17 cellular contexts compared by ENCODE assay signal in the genomic region with DNA sequence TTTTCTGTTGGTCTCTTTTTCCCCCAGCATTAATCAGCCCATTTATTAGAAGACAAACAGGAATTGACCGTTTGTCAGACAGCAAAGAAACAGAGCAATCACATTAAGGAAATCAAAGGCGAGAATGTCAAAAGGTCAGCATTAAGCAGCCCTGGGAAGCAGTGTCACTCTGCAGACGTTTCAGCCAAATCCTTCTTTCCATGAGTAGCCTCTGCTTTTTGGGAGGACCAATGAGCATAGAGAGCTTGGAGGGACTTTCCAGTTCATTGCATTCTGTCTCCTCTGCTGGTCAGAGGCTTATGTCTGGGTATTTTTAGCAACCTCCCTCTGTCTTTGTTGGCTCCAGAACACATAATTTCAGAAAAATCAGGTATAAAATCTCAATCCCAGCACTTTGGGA.
DNase-seq lines count a peak whose midpoint lies in the region; ATAC-seq and TF ChIP-seq lines count a peak whose summit lies in the region.
"Had no signal": no experiment of that assay in that cellular context is flagged by ENCODE, and none has a peak within 500 bp of the region (broad histone marks: within the 10 kb centered on the region; RNA-seq: fewer than 3 reads in every experiment).

No MANE protein-coding gene starts in this region.

- H3K9me3 ChIP-seq in heart right ventricle (peaks cover 0 to 3% (median 0%) of the 10 kb centered on the region in 11 donors), ectodermal cell (ENCODE audit: control insufficient read depth, low read length) (no peaks in the 10 kb centered on the region), mesodermal cell (ENCODE audit: control insufficient read depth, low read length) (peaks cover under 1% of the 10 kb centered on the region), tibial nerve (peaks cover 0 to 2% (median 0%) of the 10 kb centered on the region in 4 donors)
- no peaks in the 10 kb centered on the region for H3K9me3 ChIP-seq in effector memory CD4-positive, alpha-beta T cell (ENCODE audit: control insufficient read depth, low read length)
- H3K9me3 ChIP-seq: A549, upper lobe of right lung had no signal

- 11 to 20% methylated on average over 3 of the region's 3 CpGs for WGBS in heart right ventricle, 2 donors
- WGBS in ectodermal cell, 2 experiments, result 10 to 14% methylated on average over 3 of the region's 3 CpGs
- WGBS in mesodermal cell (ENCODE audit: insufficient coverage in 2 of 2), 2 experiments, result 29 to 36% methylated on average over 2 to 3 of the region's 3 CpGs
- 0 to 6% methylated on average over 3 of the region's 3 CpGs for WGBS in tibial nerve, 2 donors

- no peak for TF ChIP-seq POLR2A in tibial nerve (IDR thresholded peaks at IDR 0.05)

- H3K27ac ChIP-seq in heart right ventricle (peak overlapping the region in 9 of 10 donors; percentile 20 to 85 (median 78)), ectodermal cell (ENCODE audit: insufficient read depth, low read depth, low read length, poor library complexity, severe bottlenecking) (peak overlapping the region; percentile 86), mesodermal cell (ENCODE audit: low read depth, low read length, severe bottlenecking) (peak overlapping the region; percentile 53), tibial nerve (peak overlapping the region; percentile 4 to 79 (median 62))
- H3K27ac ChIP-seq in effector memory CD4-positive, alpha-beta T cell (ENCODE audit: insufficient read depth, low read length, poor library complexity, severe bottlenecking), result no peak overlapping the region
- H3K27ac ChIP-seq: A549, PC-9, upper lobe of right lung had no signal

- H3K36me3 ChIP-seq in heart right ventricle (no peaks in the 10 kb centered on the region), ectodermal cell (ENCODE audit: control insufficient read depth, insufficient read depth, low read length) (peaks cover 1% of the 10 kb centered on the region), mesodermal cell (ENCODE audit: control insufficient read depth, insufficient read depth, low read length) (no peaks in the 10 kb centered on the region), tibial nerve (no peaks in the 10 kb centered on the region)
- H3K36me3 ChIP-seq in effector memory CD4-positive, alpha-beta T cell (ENCODE audit: control insufficient read depth, insufficient read depth, low read length), result no peaks in the 10 kb centered on the region
- H3K36me3 ChIP-seq: upper lobe of right lung had no signal

- H3K4me3 ChIP-seq in heart right ventricle (no peak overlapping the region), ectodermal cell (ENCODE audit: insufficient read depth, low read depth, low read length) (no peak overlapping the region), mesodermal cell (ENCODE audit: extremely low read depth, insufficient read depth, low read length, poor library complexity, severe bottlenecking) (no peak overlapping the region), tibial nerve (peak overlapping the region in 1 of 4 donors; percentile 25)
- H3K4me3 ChIP-seq in effector memory CD4-positive, alpha-beta T cell (ENCODE audit: insufficient read depth, low read depth, low read length, poor library complexity, severe bottlenecking), result no peak overlapping the region
- H3K4me3 ChIP-seq: A549, PC-9, upper lobe of right lung had no signal

- no peak for TF ChIP-seq EP300 in tibial nerve (IDR thresholded peaks at IDR 0.05)

- H3K27me3 ChIP-seq in heart right ventricle (no peaks in the 10 kb centered on the region), ectodermal cell (ENCODE audit: control insufficient read depth, insufficient read depth, low read length, poor library complexity, severe bottlenecking) (no peaks in the 10 kb centered on the region), tibial nerve (no peaks in the 10 kb centered on the region)
- no peaks in the 10 kb centered on the region for H3K27me3 ChIP-seq in effector memory CD4-positive, alpha-beta T cell (replicated peaks; ENCODE audit: control insufficient read depth, insufficient read depth, low read length, poor library complexity, severe bottlenecking)
- H3K27me3 ChIP-seq: upper lobe of right lung had no signal

- ATAC-seq in heart right ventricle (peak in 7 of 8 donors; percentile 34 to 67 (median 60)), left cardiac atrium (no peak), GM19023 (IDR thresholded peaks at IDR 0.05; ENCODE audit: unreplicated experiment) (no peak)
- ATAC-seq: A549; stimulated activated memory B cell treated with anti-CD40 and anti-IgM and Interleukin-4, amounts not matched to agents 10 μg/mL and 1 μg/mL and 100 μg/mL, for 72 hours; upper lobe of right lung had no signal

- TF ChIP-seq CTCF in heart right ventricle (IDR thresholded peaks at IDR 0.05) (no peak), tibial nerve (IDR thresholded peaks at IDR 0.05) (no peak)

- DNase-seq in heart right ventricle (no peak), left cardiac atrium (no peak), tibial nerve (ENCODE audit: low spot score in 2 of 2) (no peak), ureter (ENCODE audit: low spot score) (no peak)
- DNase-seq in effector memory CD4-positive, alpha-beta T cell, result no peak
- DNase-seq: activated CD8-positive, alpha-beta memory T cell treated with anti-CD3 and anti-CD28 coated beads for 24 hours; dermis blood vessel endothelial cell; H7; NCI-H1930; NCI-H524 treated with DMSO at 0.1 percent for 48 hours; PC-9; upper lobe of right lung had no signal

- intact Hi-C loops in heart right ventricle (cut with DNase I), result loop anchor here in 1 of 10 donors (10.0 kb wide), 1 partner anchor 349 kb away; no protein-coding TSS in a partner anchor
- intact Hi-C loops in left cardiac atrium (cut with DNase I), result no loop called here

- H3K4me1 ChIP-seq in heart right ventricle (peaks cover 0 to 33% (median 14%) of the 10 kb centered on the region in 9 donors), ectodermal cell (ENCODE audit: control insufficient read depth, insufficient read depth, low read length) (peaks cover 42% of the 10 kb centered on the region), mesodermal cell (ENCODE audit: control insufficient read depth, insufficient read depth, low read length, poor library complexity, severe bottlenecking) (peaks cover 14% of the 10 kb centered on the region), tibial nerve (peaks cover 0 to 49% (median 9%) of the 10 kb centered on the region in 4 donors)
- no peaks in the 10 kb centered on the region for H3K4me1 ChIP-seq in effector memory CD4-positive, alpha-beta T cell (ENCODE audit: control insufficient read depth, insufficient read depth, low read length, poor library complexity, severe bottlenecking)
- H3K4me1 ChIP-seq: A549 had no signal

Comparison
In these comparisons a context has a peak if more than half of its experiments do, and no peak if none do; other contexts are left out.
1. ATAC-seq: peak in heart right ventricle (7 of 8); none in left cardiac atrium (0 of 2) and GM19023 (single experiment).